8 cellular contexts compared by ENCODE assay signal in genomic region chrX:20442597-20442996, GRCh38.
DNase-seq lines count a peak whose midpoint lies in the region; ATAC-seq, FAIRE-seq and TF ChIP-seq lines count a peak whose summit lies in the region.

No MANE protein-coding gene starts in this region.

- H3K36me3 ChIP-seq in bronchial epithelial cell (ENCODE audit: control insufficient read depth, insufficient read depth, low read length) (no peaks in the 10 kb centered on the region), kidney epithelial cell (ENCODE audit: control insufficient read depth, insufficient read depth, low read length) (no peaks in the 10 kb centered on the region)

- H3K4me1 Mint-ChIP-seq in WTC11 = peaks cover 7% of the 10 kb centered on the region; the same call in 1 of the 2 replicates

- H3K27ac Mint-ChIP-seq in WTC11 = no peak overlapping the region

- no peak overlapping the region for H3K4me3 Mint-ChIP-seq in WTC11

- DNase-seq in NCI-H2227 (lab: John Stamatoyannopoulos, UW; ENCODE audit: unreplicated experiment) = peak; percentile 65
- DNase-seq in WTC11 (ENCODE audit: low spot score) = peak; percentile 82
- DNase-seq in bronchial epithelial cell (ENCODE audit: low read depth) = peak; percentile 75
- DNase-seq in kidney epithelial cell (ENCODE audit: low read depth) = peak; percentile 19
- peak; percentile 87 for DNase-seq in stimulated activated CD4-positive, alpha-beta T cell treated with anti-CD3 and anti-CD28 coated beads, Interleukin-2, amount 100 ng/mL, for 24 hours
- no peak for DNase-seq in middle frontal gyrus (ENCODE audit: extremely low spot score, low spot score)

- ATAC-seq in HG03039 (IDR thresholded peaks at IDR 0.05; ENCODE audit: unreplicated experiment) = peak; percentile 62
- peak; percentile 86 for ATAC-seq in WTC11

- H3K36me3 Mint-ChIP-seq in WTC11 = no peaks in the 10 kb centered on the region

- H3K27me3 Mint-ChIP-seq in WTC11 (ENCODE audit: low read depth) = peaks cover 3% of the 10 kb centered on the region; the same call in 1 of the 2 replicates

- no peak for FAIRE-seq in bronchial epithelial cell (lab: Jason Lieb, UNC)

- H3K4me3 ChIP-seq in bronchial epithelial cell (ENCODE audit: low read depth, low read length) (no peak overlapping the region), kidney epithelial cell (ENCODE audit: low read depth, low read length) (no peak overlapping the region)

- POLR2A ChIA-PET in WTC11 (lab: Charles Lee) = no interaction called here

- H3K9me3 Mint-ChIP-seq in WTC11 = no peaks in the 10 kb centered on the region

- H3K27me3 ChIP-seq in bronchial epithelial cell (ENCODE audit: control insufficient read depth, insufficient read depth, low read length) (no peaks in the 10 kb centered on the region), kidney epithelial cell (ENCODE audit: control insufficient read depth, insufficient read depth, low read length) (no peaks in the 10 kb centered on the region)

- CTCF ChIA-PET in WTC11 (lab: Charles Lee) = no interaction called here

- TF ChIP-seq CTCF in GM12872 (IDR thresholded peaks at IDR 0.05; ENCODE audit: insufficient read depth, low read depth, low read length) = peak; percentile 68
- TF ChIP-seq CTCF in WTC11 (IDR thresholded peaks at IDR 0.05) = peak; percentile 54; the same call in 1 of the 2 replicates
- peak; percentile 67 for TF ChIP-seq CTCF in bronchial epithelial cell (IDR thresholded peaks at IDR 0.05; ENCODE audit: insufficient read depth, low read length, severe bottlenecking)
- TF ChIP-seq CTCF in kidney epithelial cell (IDR thresholded peaks at IDR 0.05; ENCODE audit: insufficient read depth, low read length, poor library complexity, severe bottlenecking) = peak; percentile 62

TF ChIP-seq in WTC11, 78 proteins besides CTCF, POLR2A, EP300 and RAD21 (continues in another document):
- no peak for TF ChIP-seq AFF4 (CRISPR knock-in tag; IDR thresholded peaks at IDR 0.05; ENCODE audit: borderline replicate concordance)
- no peak for TF ChIP-seq SMAD4 (CRISPR knock-in tag; IDR thresholded peaks at IDR 0.05)
- TF ChIP-seq SP1 (CRISPR knock-in tag; conservative IDR thresholded peaks at IDR 0.05) = no peak
- no peak for TF ChIP-seq USF1 (CRISPR knock-in tag; IDR thresholded peaks at IDR 0.05)
- no peak for TF ChIP-seq FOXJ3 (CRISPR knock-in tag; IDR thresholded peaks at IDR 0.05; ENCODE audit: borderline replicate concordance)
- TF ChIP-seq NR2C2 (CRISPR knock-in tag; IDR thresholded peaks at IDR 0.05) = no peak
- no peak for TF ChIP-seq KAT7 (CRISPR knock-in tag; IDR thresholded peaks at IDR 0.05; ENCODE audit: borderline replicate concordance)
- TF ChIP-seq ARID4B (CRISPR knock-in tag; IDR thresholded peaks at IDR 0.05; ENCODE audit: borderline replicate concordance) = no peak
- TF ChIP-seq ZNF317 (CRISPR knock-in tag; IDR thresholded peaks at IDR 0.05; ENCODE audit: borderline replicate concordance, low read depth) = no peak
- no peak for TF ChIP-seq ELF4 (CRISPR knock-in tag; IDR thresholded peaks at IDR 0.05; ENCODE audit: low read depth)
- no peak for TF ChIP-seq PRRX2 (CRISPR knock-in tag; IDR thresholded peaks at IDR 0.05)
- TF ChIP-seq TP53 (CRISPR knock-in tag; IDR thresholded peaks at IDR 0.05) = no peak
- TF ChIP-seq GABPB1 (CRISPR knock-in tag; IDR thresholded peaks at IDR 0.05) = no peak
- TF ChIP-seq EMX1 (CRISPR knock-in tag; IDR thresholded peaks at IDR 0.05) = no peak
- TF ChIP-seq ZNF671 (CRISPR knock-in tag; IDR thresholded peaks at IDR 0.05) = no peak
- no peak for TF ChIP-seq AR (CRISPR knock-in tag; IDR thresholded peaks at IDR 0.05)
